ENCODE assay signal across 8 cellular contexts in the genomic region with DNA sequence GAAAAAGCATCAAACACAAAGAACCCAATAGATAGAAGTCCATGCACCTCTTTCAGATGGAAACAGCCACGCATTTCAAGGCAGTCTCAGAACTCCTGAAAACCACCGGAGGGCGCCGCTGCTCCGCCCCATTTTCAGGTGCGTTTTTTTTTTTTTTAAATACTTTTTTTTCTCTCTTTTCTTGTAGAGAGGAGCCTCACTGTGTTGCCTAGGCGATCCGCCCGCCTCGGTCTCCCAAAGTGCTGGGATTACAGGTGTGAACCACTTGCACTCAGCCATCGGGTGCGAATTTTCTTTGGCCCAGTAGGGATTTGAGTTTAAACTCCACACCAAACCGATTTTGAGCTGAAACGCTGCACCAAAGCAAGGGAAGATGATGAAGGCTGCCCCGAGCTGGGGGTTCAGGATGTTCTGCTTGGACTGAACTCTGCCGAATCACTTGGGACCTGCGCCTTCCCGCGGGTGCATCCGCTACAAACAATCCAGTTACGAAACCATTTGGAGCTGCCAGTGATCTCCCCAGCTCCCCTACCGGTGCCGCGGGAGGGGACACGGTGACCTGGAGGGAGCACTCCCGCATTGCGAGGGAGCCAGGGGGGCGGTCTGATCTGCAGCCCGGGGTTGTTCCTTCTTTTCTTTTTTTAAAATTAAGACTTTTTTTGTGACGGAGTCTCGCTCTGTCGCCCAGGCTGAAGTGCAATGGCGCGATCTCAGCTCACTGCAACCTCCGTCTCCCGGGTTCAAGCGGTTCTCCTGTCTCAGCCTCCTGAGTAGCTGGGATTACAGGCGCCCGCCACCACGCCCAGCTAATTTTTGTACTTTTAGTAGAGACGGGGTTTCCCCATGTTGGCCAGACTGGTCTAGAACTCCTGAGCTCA. TPM values are rescaled to one million over a fixed set of nuclear protein-coding genes. Genes with fewer than 3 reads are reported as not detected.
DNase-seq lines count a peak whose midpoint lies in the region; ATAC-seq lines count a peak whose summit lies in the region.

No MANE protein-coding gene starts in this region.

- no peaks in the 10 kb centered on the region for H3K9me3 Mint-ChIP-seq in activated CD8-positive, alpha-beta T cell treated with anti-CD3 and anti-CD28 coated beads, Interleukin-2, amount 10 ng/mL, durations not matched to agents 7 days and 5 days (ENCODE audit: insufficient read depth)
- H3K9me3 Mint-ChIP-seq in effector memory CD8-positive, alpha-beta T cell, result no peaks in the 10 kb centered on the region

- peaks cover 3% of the 10 kb centered on the region for H3K4me1 ChIP-seq in mesodermal cell (ENCODE audit: control insufficient read depth, insufficient read depth, low read length, poor library complexity, severe bottlenecking)

- DNase-seq in NCI-H446 treated with DMSO at 0.1 percent for 48 hours (lab: John Stamatoyannopoulos, UW), result peak; percentile 29
- DNase-seq in activated CD8-positive, alpha-beta T cell treated with anti-CD3 and anti-CD28 coated beads, Interleukin-2, amount 10 ng/mL, durations not matched to agents 7 days and 5 days, result peak; percentile 68
- DNase-seq in effector memory CD8-positive, alpha-beta T cell, result peak; percentile 27 to 48 (median 35)
- DNase-seq in stimulated activated CD8-positive, alpha-beta memory T cell treated with anti-CD3 and anti-CD28 coated beads, Interleukin-4, amount 100 ng/mL, for 24 hours (ENCODE audit: low read depth), result peak; percentile 28

- H3K4me3 ChIP-seq in GM08714 (ENCODE audit: low read length), result peak overlapping the region; percentile 62; the same call in 1 of the 2 replicates
- peak overlapping the region; percentile 56 for H3K4me3 ChIP-seq in mesodermal cell (ENCODE audit: extremely low read depth, insufficient read depth, low read length, poor library complexity, severe bottlenecking)

- H3K27me3 Mint-ChIP-seq in activated CD8-positive, alpha-beta T cell treated with anti-CD3 and anti-CD28 coated beads, Interleukin-2, amount 10 ng/mL, durations not matched to agents 7 days and 5 days (ENCODE audit: low read depth), result peaks cover 39% of the 10 kb centered on the region
- H3K27me3 Mint-ChIP-seq in effector memory CD8-positive, alpha-beta T cell, result peaks cover 45 to 55% of the 10 kb centered on the region in 2 donors

- CTCF ChIA-PET in activated CD8-positive, alpha-beta T cell treated with anti-CD3 and anti-CD28 coated beads, Interleukin-2, amount 10 ng/mL, durations not matched to agents 7 days and 5 days (lab: Charles Lee), result interaction anchor here (0.5 to 3.3 kb wide), 22 partner anchors 11 to 1222 kb away, joined by 3 to 28 read pairs (median 3); a partner anchor contains a TSS

- H3K36me3 ChIP-seq in mesodermal cell (ENCODE audit: control insufficient read depth, insufficient read depth, low read length), result peaks cover 19% of the 10 kb centered on the region

- peaks cover 22% of the 10 kb centered on the region for H3K4me1 Mint-ChIP-seq in activated CD8-positive, alpha-beta T cell treated with anti-CD3 and anti-CD28 coated beads, Interleukin-2, amount 10 ng/mL, durations not matched to agents 7 days and 5 days (ENCODE audit: low read depth)
- H3K4me1 Mint-ChIP-seq in effector memory CD8-positive, alpha-beta T cell (ENCODE audit: low read depth in 2 of 2), result peaks cover 14 to 20% of the 10 kb centered on the region in 2 donors

- WGBS in mesodermal cell (ENCODE audit: insufficient coverage in 2 of 2), 2 experiments, result 15 to 16% methylated on average over 26 to 30 of the region's 41 CpGs

- H3K36me3 Mint-ChIP-seq in activated CD8-positive, alpha-beta T cell treated with anti-CD3 and anti-CD28 coated beads, Interleukin-2, amount 10 ng/mL, durations not matched to agents 7 days and 5 days (ENCODE audit: low read depth), result no peaks in the 10 kb centered on the region
- peaks cover 2% of the 10 kb centered on the region for H3K36me3 Mint-ChIP-seq in effector memory CD8-positive, alpha-beta T cell (ENCODE audit: insufficient read depth)

- peak overlapping the region; percentile 74 for H3K4me3 Mint-ChIP-seq in activated CD8-positive, alpha-beta T cell treated with anti-CD3 and anti-CD28 coated beads, Interleukin-2, amount 10 ng/mL, durations not matched to agents 7 days and 5 days
- H3K4me3 Mint-ChIP-seq in effector memory CD8-positive, alpha-beta T cell, result peak overlapping the region; percentile 85 to 90

- POLR2A ChIA-PET in activated CD8-positive, alpha-beta T cell treated with anti-CD3 and anti-CD28 coated beads, Interleukin-2, amount 10 ng/mL, durations not matched to agents 7 days and 5 days (lab: Charles Lee), result interaction anchor here (0.5 to 1.0 kb wide), 2 partner anchors 9 to 888 kb away, joined by 3 to 5 read pairs; a partner anchor contains a TSS

- peak; percentile 70 for ATAC-seq in HG02938 (IDR thresholded peaks at IDR 0.05; ENCODE audit: unreplicated experiment)
- ATAC-seq in activated CD8-positive, alpha-beta T cell treated with anti-CD3 and anti-CD28 coated beads, Interleukin-2, amount 10 ng/mL, durations not matched to agents 7 days and 5 days, result peak; percentile 68
- ATAC-seq in effector memory CD8-positive, alpha-beta T cell (replicated peaks), result peak; percentile 71
- no peak for ATAC-seq in GM19023 (IDR thresholded peaks at IDR 0.05; ENCODE audit: unreplicated experiment)

- no peak overlapping the region for H3K27ac Mint-ChIP-seq in activated CD8-positive, alpha-beta T cell treated with anti-CD3 and anti-CD28 coated beads, Interleukin-2, amount 10 ng/mL, durations not matched to agents 7 days and 5 days
- peak overlapping the region in 1 of 2 donors; percentile 69 for H3K27ac Mint-ChIP-seq in effector memory CD8-positive, alpha-beta T cell

- H3K27ac ChIP-seq in mesodermal cell (ENCODE audit: low read depth, low read length, severe bottlenecking), result no peak overlapping the region

- H3K9me3 ChIP-seq in mesodermal cell (ENCODE audit: control insufficient read depth, low read length), result no peaks in the 10 kb centered on the region

RNA-seq across cellular contexts. Expression of a gene that starts 1.4 kb away (rescaled TPM):
- total RNA-seq in activated CD8-positive, alpha-beta T cell treated with anti-CD3 and anti-CD28 coated beads, Interleukin-2, amount 10 ng/mL, durations not matched to agents 7 days and 5 days, result not detected
- 29.0 TPM for polyA plus RNA-seq in mesodermal cell (2013, experiment 1 of 2)
- polyA plus RNA-seq in mesodermal cell (2013, experiment 2 of 2), result 30.2 TPM

RNA-seq across cellular contexts. Expression of a gene that starts 33.0 kb away (rescaled TPM):
- 1 to 10 TPM; 3.9 to 4.2 TPM for total RNA-seq in activated CD8-positive, alpha-beta T cell treated with anti-CD3 and anti-CD28 coated beads, Interleukin-2, amount 10 ng/mL, durations not matched to agents 7 days and 5 days
- polyA plus RNA-seq in mesodermal cell (2013, experiment 1 of 2), result 7.4 TPM
- 11.1 TPM for polyA plus RNA-seq in mesodermal cell (2013, experiment 2 of 2)
